8 cellular contexts compared by ENCODE assay signal in genomic region chr2:100818606-100819364, GRCh38. TPM values are rescaled to one million over a fixed set of nuclear protein-coding genes. Genes with fewer than 3 reads are reported as not detected.
DNase-seq lines count a peak whose midpoint lies in the region; ATAC-seq and TF ChIP-seq lines count a peak whose summit lies in the region.

No MANE protein-coding gene starts in this region.

- H3K4me1 ChIP-seq in adrenal gland (replicated peaks in 1 of 2): peaks cover 6 to 33% of the 10 kb centered on the region in 2 donors
- H3K4me1 ChIP-seq in trophoblast cell (ENCODE audit: control insufficient read depth in 1 of 2, insufficient read depth in 2 of 2, low read length in 2 of 2): peaks cover 11 to 13% of the 10 kb centered on the region in 2 experiments

- no peak overlapping the region for H2BK5ac ChIP-seq in trophoblast cell (ENCODE audit: low read depth, low read length, poor library complexity)

- H2BK12ac ChIP-seq in trophoblast cell (ENCODE audit: low read length): peak overlapping the region; percentile 28

- peaks cover 2% of the 10 kb centered on the region for H3K79me1 ChIP-seq in trophoblast cell (ENCODE audit: low read length)

- H3K4me2 ChIP-seq in trophoblast cell (ENCODE audit: low read length): peak overlapping the region; percentile 96

- H3K9ac ChIP-seq in trophoblast cell (ENCODE audit: low read length): peak overlapping the region; percentile 41

- no peak for TF ChIP-seq EP300 in Ishikawa (IDR thresholded peaks at IDR 0.05; ENCODE audit: borderline replicate concordance)

- no peak overlapping the region for H3K4ac ChIP-seq in trophoblast cell (ENCODE audit: low read depth, low read length)

- peak overlapping the region; percentile 8 for H4K8ac ChIP-seq in trophoblast cell (ENCODE audit: low read depth, low read length)

- peak overlapping the region; percentile 66 for H2AFZ ChIP-seq in trophoblast cell (ENCODE audit: insufficient read depth, low read length, poor library complexity)

- peaks cover 2% of the 10 kb centered on the region for H3K79me2 ChIP-seq in trophoblast cell (ENCODE audit: control insufficient read depth, insufficient read depth, low read length, poor library complexity)

- peak overlapping the region in 2 of 4 donors; percentile 59 to 89 for H3K4me3 ChIP-seq in adrenal gland
- peak overlapping the region; percentile 69 for H3K4me3 ChIP-seq in trophoblast cell (ENCODE audit: low read depth, low read length)

- intact Hi-C loops in adrenal gland (cut with DNase I) (loop anchor here in 1 of 2 donors (5.0 kb wide), 1 partner anchor 164 kb away; no protein-coding TSS in a partner anchor), cardiac septum (cut with DNase I) (loop anchor here (2.0 to 10.0 kb wide), 6 partner anchors 38 to 336 kb away; partner anchors contain the start of gene TBC1D8)

- no peaks in the 10 kb centered on the region for H3K9me3 ChIP-seq in adrenal gland (replicated peaks in 1 of 3)
- H3K9me3 ChIP-seq in trophoblast cell (ENCODE audit: insufficient read depth, low read depth, low read length): peaks cover 1% of the 10 kb centered on the region

- WGBS in adrenal gland, 4 donors: 0 to 1% (median 0%) methylated on average over 33 to 50 of the region's 50 CpGs
- WGBS in trophoblast cell (ENCODE audit: extremely low coverage, insufficient coverage, insufficient read length): no CpG with 5 or more reads among the region's 50 CpGs

- no peak overlapping the region for H3K23ac ChIP-seq in trophoblast cell (ENCODE audit: low read length)

- peak in 1 of 2 donors; percentile 48 for TF ChIP-seq POLR2A in adrenal gland (IDR thresholded peaks at IDR 0.05)

- DNase-seq in adrenal gland (peak; percentile 79 to 90 (median 87)), cardiac septum (ENCODE audit: low spot score) (peak; percentile 84), trophoblast cell (peak in 1 of 2 donors; percentile 48), NCI-H1048 (lab: John Stamatoyannopoulos, UW) (no peak)

- H4K91ac ChIP-seq in trophoblast cell (ENCODE audit: low read depth, low read length): no peak overlapping the region

- no peak overlapping the region for H3K18ac ChIP-seq in trophoblast cell (ENCODE audit: low read length)

- ATAC-seq in GM19397 (IDR thresholded peaks at IDR 0.05; ENCODE audit: unreplicated experiment) (no peak), HG03378 (IDR thresholded peaks at IDR 0.05; ENCODE audit: unreplicated experiment) (no peak)

- H4K12ac ChIP-seq in trophoblast cell (ENCODE audit: low read depth, low read length): no peak overlapping the region

- peak overlapping the region; percentile 61 for H3K27ac ChIP-seq in C4-2B
- H3K27ac ChIP-seq in adrenal gland: peak overlapping the region in 4 of 5 donors; percentile 74 to 91 (median 88)
- no peak overlapping the region for H3K27ac ChIP-seq in trophoblast cell (ENCODE audit: low read depth, low read length)

- no peak overlapping the region for H2AK5ac ChIP-seq in trophoblast cell (ENCODE audit: low read length)

- no peak overlapping the region for H3K14ac ChIP-seq in trophoblast cell (ENCODE audit: low read length)

- TF ChIP-seq CTCF in C4-2B (conservative IDR thresholded peaks at IDR 0.05) (peak; percentile 63), adrenal gland (IDR thresholded peaks at IDR 0.05) (peak in 4 of 6 experiments; percentile 7 to 43 (median 13))

- peak overlapping the region; percentile 59 for H2BK120ac ChIP-seq in trophoblast cell (ENCODE audit: insufficient read depth, low read length, poor library complexity)

- no peaks in the 10 kb centered on the region for H3K36me3 ChIP-seq in adrenal gland (replicated peaks in 1 of 2)
- no peaks in the 10 kb centered on the region for H3K36me3 ChIP-seq in trophoblast cell (ENCODE audit: control insufficient read depth in 1 of 2, insufficient read depth in 2 of 2, low read length in 2 of 2)

- H3K27me3 ChIP-seq in adrenal gland (no peaks in the 10 kb centered on the region), trophoblast cell (ENCODE audit: insufficient read depth, low read length) (peaks cover 21% of the 10 kb centered on the region)

- no peak for TF ChIP-seq RAD21 in Ishikawa (IDR thresholded peaks at IDR 0.05; ENCODE audit: low read depth)

TF ChIP-seq in Ishikawa, 13 proteins besides CTCF, POLR2A, EP300 and RAD21:
- TF ChIP-seq, protein P1, sequence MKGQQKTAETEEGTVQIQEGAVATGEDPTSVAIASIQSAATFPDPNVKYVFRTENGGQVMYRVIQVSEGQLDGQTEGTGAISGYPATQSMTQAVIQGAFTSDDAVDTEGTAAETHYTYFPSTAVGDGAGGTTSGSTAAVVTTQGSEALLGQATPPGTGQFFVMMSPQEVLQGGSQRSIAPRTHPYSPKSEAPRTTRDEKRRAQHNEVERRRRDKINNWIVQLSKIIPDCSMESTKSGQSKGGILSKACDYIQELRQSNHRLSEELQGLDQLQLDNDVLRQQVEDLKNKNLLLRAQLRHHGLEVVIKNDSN (IDR thresholded peaks at IDR 0.05): peak; percentile 42; the same call in 1 of the 2 replicates
- TF ChIP-seq ZBTB7A (IDR thresholded peaks at IDR 0.05; ENCODE audit: low read depth) (peak; percentile 90), NFIC (IDR thresholded peaks at IDR 0.05) (peak; percentile 37; the same call in 1 of the 2 replicates), TEAD4 (IDR thresholded peaks at IDR 0.05) (peak; percentile 24), TCF12 (IDR thresholded peaks at IDR 0.05; ENCODE audit: low read depth) (0 out of 2 replicates have a peak, but pooled peaks have one; percentile 20), FOXM1 (IDR thresholded peaks at IDR 0.05; ENCODE audit: borderline replicate concordance, low read depth) (no peak)

RNA-seq across cellular contexts. Expression of gene NPAS2, which starts 1.2 kb away (rescaled TPM):
- total RNA-seq in adrenal gland: 10 to 100 TPM in 7 of 8 donors, 1 to 10 TPM in 1; 9.5 to 42.7 (median 18.6) TPM
- 10 to 100 TPM in 2 of 3 donors, 1 to 10 TPM in 1; 7.5 to 51.3 (median 14.2) TPM for polyA plus RNA-seq in adrenal gland
- total RNA-seq in cardiac septum: 54.0 TPM
- polyA plus RNA-seq in trophoblast cell (2013): 4.8 and 5.4 TPM in 2 replicates
